ENCODE assay signal across 1 cellular context in the genomic region with DNA sequence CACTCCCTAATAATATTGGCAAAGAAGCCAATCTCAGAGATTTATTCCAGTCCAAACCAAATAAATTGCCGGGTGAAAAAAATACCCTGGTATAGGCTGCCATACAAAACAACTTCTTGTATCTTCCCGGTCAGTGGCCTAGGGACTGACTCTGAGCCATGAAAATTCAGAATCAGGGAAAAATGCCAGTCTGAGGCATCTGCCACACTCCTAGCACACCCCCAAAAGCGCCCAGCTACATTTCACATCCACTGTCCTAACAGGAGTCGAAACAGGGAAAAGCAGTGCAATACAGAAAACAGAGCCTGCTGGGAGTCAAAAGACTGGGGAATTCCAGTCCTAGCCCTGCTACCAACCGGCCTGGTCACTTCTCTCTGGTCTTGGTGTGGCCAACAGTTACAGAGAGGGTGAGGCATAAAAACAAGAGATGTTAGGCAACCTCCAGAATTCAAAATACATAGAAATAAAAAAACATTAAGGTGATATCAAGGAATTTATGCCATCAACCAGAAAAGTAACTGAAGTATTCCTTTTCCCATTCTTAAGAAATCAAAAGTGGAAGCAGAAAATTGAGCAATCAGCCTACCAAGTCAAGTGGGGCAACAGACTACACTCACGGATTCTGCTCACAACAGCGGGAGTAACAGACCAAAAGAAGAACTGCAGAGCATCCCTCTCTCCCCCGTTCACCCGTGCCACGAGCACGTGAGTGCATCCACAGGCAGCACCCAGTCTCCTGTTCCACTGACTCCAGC.
TF ChIP-seq lines count a peak whose summit lies in the region.

No MANE protein-coding gene starts in this region.

TF ChIP-seq in HepG2, 621 proteins besides CTCF, POLR2A, EP300 and RAD21 (continued from another document):
- TF ChIP-seq, protein P1, sequence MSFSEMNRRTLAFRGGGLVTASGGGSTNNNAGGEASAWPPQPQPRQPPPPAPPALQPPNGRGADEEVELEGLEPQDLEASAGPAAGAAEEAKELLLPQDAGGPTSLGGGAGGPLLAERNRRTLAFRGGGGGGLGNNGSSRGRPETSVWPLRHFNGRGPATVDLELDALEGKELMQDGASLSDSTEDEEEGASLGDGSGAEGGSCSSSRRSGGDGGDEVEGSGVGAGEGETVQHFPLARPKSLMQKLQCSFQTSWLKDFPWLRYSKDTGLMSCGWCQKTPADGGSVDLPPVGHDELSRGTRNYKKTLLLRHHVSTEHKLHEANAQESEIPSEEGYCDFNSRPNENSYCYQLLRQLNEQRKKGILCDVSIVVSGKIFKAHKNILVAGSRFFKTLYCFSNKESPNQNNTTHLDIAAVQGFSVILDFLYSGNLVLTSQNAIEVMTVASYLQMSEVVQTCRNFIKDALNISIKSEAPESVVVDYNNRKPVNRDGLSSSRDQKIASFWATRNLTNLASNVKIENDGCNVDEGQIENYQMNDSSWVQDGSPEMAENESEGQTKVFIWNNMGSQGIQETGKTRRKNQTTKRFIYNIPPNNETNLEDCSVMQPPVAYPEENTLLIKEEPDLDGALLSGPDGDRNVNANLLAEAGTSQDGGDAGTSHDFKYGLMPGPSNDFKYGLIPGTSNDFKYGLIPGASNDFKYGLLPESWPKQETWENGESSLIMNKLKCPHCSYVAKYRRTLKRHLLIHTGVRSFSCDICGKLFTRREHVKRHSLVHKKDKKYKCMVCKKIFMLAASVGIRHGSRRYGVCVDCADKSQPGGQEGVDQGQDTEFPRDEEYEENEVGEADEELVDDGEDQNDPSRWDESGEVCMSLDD (CRISPR knock-in tag; IDR thresholded peaks at IDR 0.05; ENCODE audit: borderline replicate concordance) = no peak
- TF ChIP-seq JUNB (CRISPR knock-in tag; IDR thresholded peaks at IDR 0.05; ENCODE audit: borderline replicate concordance) (no peak), KLF15 (CRISPR knock-in tag; IDR thresholded peaks at IDR 0.05; ENCODE audit: borderline replicate concordance) (no peak), TFDP2 (CRISPR knock-in tag; IDR thresholded peaks at IDR 0.05) (no peak), KLF13 (CRISPR knock-in tag; IDR thresholded peaks at IDR 0.05) (no peak), KIAA2018 (CRISPR knock-in tag; IDR thresholded peaks at IDR 0.05; ENCODE audit: borderline replicate concordance) (no peak), CHCHD3 (CRISPR knock-in tag; IDR thresholded peaks at IDR 0.05) (no peak), ZNF383 (CRISPR knock-in tag; IDR thresholded peaks at IDR 0.05; ENCODE audit: borderline replicate concordance) (no peak), NFE2 (CRISPR knock-in tag; IDR thresholded peaks at IDR 0.05) (no peak), RERE (CRISPR knock-in tag; IDR thresholded peaks at IDR 0.05; ENCODE audit: low read depth) (no peak), ZNF430 (CRISPR knock-in tag; IDR thresholded peaks at IDR 0.05) (no peak), IKZF4 (CRISPR knock-in tag; IDR thresholded peaks at IDR 0.05; ENCODE audit: borderline replicate concordance, low read depth, not compliant biosample characterization) (no peak), RORA (CRISPR knock-in tag; IDR thresholded peaks at IDR 0.05) (no peak), TBX3 (IDR thresholded peaks at IDR 0.05; ENCODE audit: borderline replicate concordance) (no peak)
- TF ChIP-seq, protein P2, sequence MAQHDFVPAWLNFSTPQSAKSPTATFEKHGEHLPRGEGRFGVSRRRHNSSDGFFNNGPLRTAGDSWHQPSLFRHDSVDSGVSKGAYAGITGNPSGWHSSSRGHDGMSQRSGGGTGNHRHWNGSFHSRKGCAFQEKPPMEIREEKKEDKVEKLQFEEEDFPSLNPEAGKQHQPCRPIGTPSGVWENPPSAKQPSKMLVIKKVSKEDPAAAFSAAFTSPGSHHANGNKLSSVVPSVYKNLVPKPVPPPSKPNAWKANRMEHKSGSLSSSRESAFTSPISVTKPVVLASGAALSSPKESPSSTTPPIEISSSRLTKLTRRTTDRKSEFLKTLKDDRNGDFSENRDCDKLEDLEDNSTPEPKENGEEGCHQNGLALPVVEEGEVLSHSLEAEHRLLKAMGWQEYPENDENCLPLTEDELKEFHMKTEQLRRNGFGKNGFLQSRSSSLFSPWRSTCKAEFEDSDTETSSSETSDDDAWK (CRISPR knock-in tag; IDR thresholded peaks at IDR 0.05) = no peak
- TF ChIP-seq, protein P3, sequence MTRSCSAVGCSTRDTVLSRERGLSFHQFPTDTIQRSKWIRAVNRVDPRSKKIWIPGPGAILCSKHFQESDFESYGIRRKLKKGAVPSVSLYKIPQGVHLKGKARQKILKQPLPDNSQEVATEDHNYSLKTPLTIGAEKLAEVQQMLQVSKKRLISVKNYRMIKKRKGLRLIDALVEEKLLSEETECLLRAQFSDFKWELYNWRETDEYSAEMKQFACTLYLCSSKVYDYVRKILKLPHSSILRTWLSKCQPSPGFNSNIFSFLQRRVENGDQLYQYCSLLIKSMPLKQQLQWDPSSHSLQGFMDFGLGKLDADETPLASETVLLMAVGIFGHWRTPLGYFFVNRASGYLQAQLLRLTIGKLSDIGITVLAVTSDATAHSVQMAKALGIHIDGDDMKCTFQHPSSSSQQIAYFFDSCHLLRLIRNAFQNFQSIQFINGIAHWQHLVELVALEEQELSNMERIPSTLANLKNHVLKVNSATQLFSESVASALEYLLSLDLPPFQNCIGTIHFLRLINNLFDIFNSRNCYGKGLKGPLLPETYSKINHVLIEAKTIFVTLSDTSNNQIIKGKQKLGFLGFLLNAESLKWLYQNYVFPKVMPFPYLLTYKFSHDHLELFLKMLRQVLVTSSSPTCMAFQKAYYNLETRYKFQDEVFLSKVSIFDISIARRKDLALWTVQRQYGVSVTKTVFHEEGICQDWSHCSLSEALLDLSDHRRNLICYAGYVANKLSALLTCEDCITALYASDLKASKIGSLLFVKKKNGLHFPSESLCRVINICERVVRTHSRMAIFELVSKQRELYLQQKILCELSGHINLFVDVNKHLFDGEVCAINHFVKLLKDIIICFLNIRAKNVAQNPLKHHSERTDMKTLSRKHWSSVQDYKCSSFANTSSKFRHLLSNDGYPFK (CRISPR knock-in tag; IDR thresholded peaks at IDR 0.05; ENCODE audit: borderline replicate concordance) = no peak
